In the genomic region with DNA sequence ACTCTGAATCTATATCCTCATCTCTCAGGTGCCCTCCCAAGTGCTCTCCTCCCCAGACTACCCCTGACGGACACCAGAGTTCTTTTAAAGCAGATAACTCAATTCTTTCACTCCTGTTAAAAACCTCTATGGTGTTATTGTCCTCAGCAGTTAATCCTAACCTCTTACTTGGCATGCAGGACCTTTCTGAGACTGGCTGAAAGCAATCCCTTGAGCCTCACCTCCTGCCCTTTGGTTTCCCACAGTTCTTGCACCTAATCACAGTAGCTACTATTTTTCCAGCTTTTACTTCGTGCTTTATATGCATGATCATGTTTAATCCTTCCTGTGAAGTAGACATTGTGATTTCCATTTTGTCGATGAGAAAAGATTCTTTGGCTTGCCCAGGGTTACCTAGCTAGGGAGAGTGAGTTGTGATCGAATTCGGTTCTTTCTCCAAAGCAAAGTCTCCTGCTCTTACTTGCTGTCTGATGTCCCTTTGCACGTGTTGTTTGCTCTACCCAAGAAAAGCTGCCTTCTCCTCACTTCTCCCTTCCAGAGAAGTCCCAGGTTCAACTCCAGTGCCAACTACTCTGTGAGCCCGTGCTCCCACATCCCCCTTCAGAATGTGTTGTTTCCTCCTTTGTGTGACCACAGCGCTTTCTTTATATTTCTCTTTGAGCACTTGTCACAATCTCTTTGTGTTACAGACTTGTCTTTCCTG, we compare ENCODE assay signal across 1 cellular context.
TF ChIP-seq lines count a peak whose summit lies in the region.

No MANE protein-coding gene starts in this region.

TF ChIP-seq in A549, 52 proteins besides CTCF, POLR2A, EP300 and RAD21 (continued from another document):
- TF ChIP-seq, protein P1, sequence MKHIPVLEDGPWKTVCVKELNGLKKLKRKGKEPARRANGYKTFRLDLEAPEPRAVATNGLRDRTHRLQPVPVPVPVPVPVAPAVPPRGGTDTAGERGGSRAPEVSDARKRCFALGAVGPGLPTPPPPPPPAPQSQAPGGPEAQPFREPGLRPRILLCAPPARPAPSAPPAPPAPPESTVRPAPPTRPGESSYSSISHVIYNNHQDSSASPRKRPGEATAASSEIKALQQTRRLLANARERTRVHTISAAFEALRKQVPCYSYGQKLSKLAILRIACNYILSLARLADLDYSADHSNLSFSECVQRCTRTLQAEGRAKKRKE (CRISPR knock-in tag; IDR thresholded peaks at IDR 0.05; ENCODE audit: low read depth): no peak
- TF ChIP-seq NPAS2 (CRISPR knock-in tag; IDR thresholded peaks at IDR 0.05; ENCODE audit: borderline replicate concordance): no peak
- no peak for TF ChIP-seq RNF2 (IDR thresholded peaks at IDR 0.05; ENCODE audit: borderline replicate concordance, low read depth)
- TF ChIP-seq JUNB (IDR thresholded peaks at IDR 0.05): no peak
- TF ChIP-seq, protein P2, sequence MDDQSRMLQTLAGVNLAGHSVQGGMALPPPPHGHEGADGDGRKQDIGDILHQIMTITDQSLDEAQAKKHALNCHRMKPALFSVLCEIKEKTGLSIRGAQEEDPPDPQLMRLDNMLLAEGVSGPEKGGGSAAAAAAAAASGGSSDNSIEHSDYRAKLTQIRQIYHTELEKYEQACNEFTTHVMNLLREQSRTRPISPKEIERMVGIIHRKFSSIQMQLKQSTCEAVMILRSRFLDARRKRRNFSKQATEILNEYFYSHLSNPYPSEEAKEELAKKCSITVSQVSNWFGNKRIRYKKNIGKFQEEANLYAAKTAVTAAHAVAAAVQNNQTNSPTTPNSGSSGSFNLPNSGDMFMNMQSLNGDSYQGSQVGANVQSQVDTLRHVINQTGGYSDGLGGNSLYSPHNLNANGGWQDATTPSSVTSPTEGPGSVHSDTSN (IDR thresholded peaks at IDR 0.05): no peak
